26 cellular contexts compared by ENCODE assay signal in the genomic region with DNA sequence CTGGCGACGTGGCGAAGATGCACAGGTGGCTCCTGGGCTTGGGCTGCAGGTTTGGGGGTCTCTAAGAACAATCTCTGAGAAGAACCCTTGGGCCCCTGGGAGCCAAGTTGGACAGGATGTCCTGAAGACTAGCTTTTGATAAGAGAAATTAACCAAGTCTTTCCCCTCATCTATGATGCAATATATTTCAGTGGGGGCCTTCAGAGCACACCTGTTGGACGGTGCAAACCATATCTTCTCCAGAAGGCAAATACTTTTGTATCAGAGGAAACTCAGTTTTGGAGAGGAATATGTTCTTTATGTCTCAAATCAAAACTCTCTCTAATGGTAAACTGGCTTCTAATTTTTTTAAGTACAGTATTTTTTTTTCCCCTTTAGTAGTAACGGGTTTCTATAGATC.
"Had no signal": no experiment of that assay in that cellular context is flagged by ENCODE, and none has a peak within 500 bp of the region (broad histone marks: within the 10 kb centered on the region; RNA-seq: fewer than 3 reads in every experiment).

No MANE protein-coding gene starts in this region.

- H3K27ac ChIP-seq: brain microvascular endothelial cell, colonic mucosa, epithelial cell of prostate, esophagus squamous epithelium, gastroesophageal sphincter had no signal

- H3K27me3 Mint-ChIP-seq: activated CD4-positive, alpha-beta memory T cell treated with anti-CD3 and anti-CD28 coated beads for 36 hours; activated CD4-positive, alpha-beta T cell treated with anti-CD3 and anti-CD28 coated beads for 36 hours; activated CD4-positive, alpha-beta T cell treated with anti-CD3 and anti-CD28 coated beads, Interleukin-2, amount 10 ng/mL, durations not matched to agents 24 days and 14 days; activated CD8-positive, alpha-beta memory T cell treated with anti-CD3 and anti-CD28 coated beads, Interleukin-2, amount 10 ng/mL, durations not matched to agents 7 days and 5 days; activated naive CD8-positive, alpha-beta T cell; activated T-helper 17 cell treated with anti-CD3 and anti-CD28 coated beads, Interleukin-2, amount 50 U/mL, for 72 hours had no signal

- H3K4me1 ChIP-seq: colonic mucosa, gastroesophageal sphincter had no signal

- H3K27me3 ChIP-seq: brain microvascular endothelial cell, colonic mucosa, esophagus squamous epithelium, gastroesophageal sphincter had no signal

- DNase-seq: activated CD4-positive, alpha-beta memory T cell treated with anti-CD3 and anti-CD28 coated beads for 36 hours; activated CD4-positive, alpha-beta T cell treated with anti-CD3 and anti-CD28 coated beads for 36 hours; activated CD4-positive, alpha-beta T cell treated with anti-CD3 and anti-CD28 coated beads, Interleukin-2, amount 10 ng/mL, durations not matched to agents 24 days and 14 days; activated CD4-positive, CD25-positive, alpha-beta regulatory T cell; activated CD4-positive, CD25-positive, alpha-beta regulatory T cell treated with anti-CD3 and anti-CD28 coated beads, Interleukin-2, amount 50 U/mL, for 72 hours; activated CD8-positive, alpha-beta memory T cell treated with anti-CD3 and anti-CD28 coated beads, Interleukin-2, amount 10 ng/mL, durations not matched to agents 7 days and 5 days; activated CD8-positive, alpha-beta memory T cell treated with anti-CD3 and anti-CD28 coated beads, Interleukin-2, amount 50 U/mL, for 4 hours; activated CD8-positive, alpha-beta T cell treated with anti-CD3 and anti-CD28 coated beads, Interleukin-2, amount 10 ng/mL, durations not matched to agents 7 days and 5 days; activated effector memory CD4-positive, alpha-beta T cell treated with Interleukin-2 at 50 U/mL for 16 hours; activated gamma-delta T cell treated with Interleukin-2 at 50 U/mL for 16 hours; activated naive CD4-positive, alpha-beta T cell treated with anti-CD3 and anti-CD28 coated beads, Interleukin-2, amount 50 U/mL, for 16 hours; activated naive CD4-positive, alpha-beta T cell treated with Interleukin-2 at 50 U/mL for 16 hours; activated T-cell treated with anti-CD3 and anti-CD28 coated beads, Interleukin-2, amount 50 U/mL, for 1 hour; amniotic stem cell; anterior cingulate cortex; brain microvascular endothelial cell; colonic mucosa; effector CD8-positive, alpha-beta T cell; esophagus squamous epithelium; foreskin melanocyte; head of caudate nucleus; T-helper 2 cell had no signal

- H3K4me3 ChIP-seq: colonic mucosa, esophagus squamous epithelium, gastroesophageal sphincter had no signal

- H3K4me3 Mint-ChIP-seq: activated CD4-positive, alpha-beta memory T cell treated with anti-CD3 and anti-CD28 coated beads for 36 hours; activated CD4-positive, alpha-beta T cell treated with anti-CD3 and anti-CD28 coated beads for 36 hours; activated CD4-positive, alpha-beta T cell treated with anti-CD3 and anti-CD28 coated beads, Interleukin-2, amount 10 ng/mL, durations not matched to agents 24 days and 14 days; activated CD8-positive, alpha-beta memory T cell treated with anti-CD3 and anti-CD28 coated beads, Interleukin-2, amount 10 ng/mL, durations not matched to agents 7 days and 5 days; activated CD8-positive, alpha-beta T cell treated with anti-CD3 and anti-CD28 coated beads, Interleukin-2, amount 10 ng/mL, durations not matched to agents 7 days and 5 days; activated naive CD8-positive, alpha-beta T cell; activated T-helper 17 cell treated with anti-CD3 and anti-CD28 coated beads, Interleukin-2, amount 50 U/mL, for 72 hours had no signal

- H3K9me3 ChIP-seq: colonic mucosa had no signal

- ATAC-seq: activated CD4-positive, alpha-beta T cell treated with anti-CD3 and anti-CD28 coated beads for 36 hours; activated CD8-positive, alpha-beta memory T cell treated with anti-CD3 and anti-CD28 coated beads, Interleukin-2, amount 10 ng/mL, durations not matched to agents 7 days and 5 days; activated CD8-positive, alpha-beta T cell treated with anti-CD3 and anti-CD28 coated beads, Interleukin-2, amount 10 ng/mL, durations not matched to agents 7 days and 5 days; activated T-helper 17 cell treated with anti-CD3 and anti-CD28 coated beads, Interleukin-2, amount 50 U/mL, for 72 hours; gastroesophageal sphincter had no signal

- H3K27ac Mint-ChIP-seq: activated CD4-positive, alpha-beta memory T cell treated with anti-CD3 and anti-CD28 coated beads for 36 hours; activated CD4-positive, alpha-beta T cell treated with anti-CD3 and anti-CD28 coated beads for 36 hours; activated CD8-positive, alpha-beta memory T cell treated with anti-CD3 and anti-CD28 coated beads, Interleukin-2, amount 10 ng/mL, durations not matched to agents 7 days and 5 days; activated naive CD8-positive, alpha-beta T cell; activated T-helper 17 cell treated with anti-CD3 and anti-CD28 coated beads, Interleukin-2, amount 50 U/mL, for 72 hours had no signal
